In genomic region chr10:75722609-75723008, GRCh38 we compare ENCODE assay signal across 17 cellular contexts.
DNase-seq lines count a peak whose midpoint lies in the region; ATAC-seq, FAIRE-seq and TF ChIP-seq lines count a peak whose summit lies in the region.
"Had no signal": no experiment of that assay in that cellular context is flagged by ENCODE, and none has a peak within 500 bp of the region (broad histone marks: within the 10 kb centered on the region; RNA-seq: fewer than 3 reads in every experiment).

No MANE protein-coding gene starts in this region.

- BruUV-seq in HepG2 (replicated peaks; lab: Mats Ljungman, UMichigan): no TSS peak

- WGBS in right lobe of liver (ENCODE audit: insufficient coverage, low coverage, low lambda C conversion rate, missing lambda C conversion rate): 100% methylated on average over 2 of the region's 2 CpGs
- 100% methylated on average over 2 of the region's 2 CpGs for whole genome bisulfite sequencing in HepG2 (ENCODE audit: low lambda C conversion rate)
- WGBS in body of pancreas, 2 donors: 100% methylated on average over 2 of the region's 2 CpGs

- H3K4me1 ChIP-seq in right lobe of liver: peaks cover 0 to 25% (median 3%) of the 10 kb centered on the region in 4 donors
- H3K4me1 ChIP-seq in HepG2 (ENCODE audit: insufficient read depth, low read length): peaks cover 11% of the 10 kb centered on the region; the same call in 1 of the 2 replicates
- H3K4me1 ChIP-seq in body of pancreas: peaks cover 25% of the 10 kb centered on the region
- H3K4me1 ChIP-seq: HAP-1 had no signal

- H3K36me3 ChIP-seq in right lobe of liver (no peaks in the 10 kb centered on the region), HepG2 (replicated peaks in 1 of 2; ENCODE audit: control insufficient read depth in 1 of 2, insufficient read depth in 2 of 2, low read length in 2 of 2) (no peaks in the 10 kb centered on the region), body of pancreas (replicated peaks in 1 of 2; ENCODE audit: insufficient read depth in 1 of 2, low read depth in 2 of 2) (no peaks in the 10 kb centered on the region)
- H3K36me3 ChIP-seq: HAP-1 had no signal

- H3K79me2 ChIP-seq in HepG2 (ENCODE audit: insufficient read depth, low read length): no peaks in the 10 kb centered on the region

- H3K27ac ChIP-seq in right lobe of liver (no peak overlapping the region), HepG2 (ENCODE audit: extremely low read length, insufficient read depth, low read length) (no peak overlapping the region), body of pancreas (no peak overlapping the region)

- no peaks in the 10 kb centered on the region for H4K20me1 ChIP-seq in HepG2 (ENCODE audit: insufficient read depth, low read length)

- no peaks in the 10 kb centered on the region for H3K9me3 ChIP-seq in right lobe of liver
- no peaks in the 10 kb centered on the region for H3K9me3 ChIP-seq in HepG2 (ENCODE audit: low read length)
- no peaks in the 10 kb centered on the region for H3K9me3 ChIP-seq in body of pancreas
- H3K9me3 ChIP-seq: HAP-1 had no signal

- CTCF ChIA-PET in HepG2 (lab: Yijun Ruan, JAX; ENCODE audit: low intra/inter-chr PET ratio, low total read pairs): no interaction called here

- no peak overlapping the region for H3K9ac ChIP-seq in HepG2 (ENCODE audit: insufficient read depth, low read depth, low read length)

- TF ChIP-seq POLR2A in right lobe of liver (IDR thresholded peaks at IDR 0.05) (no peak), HepG2 (IDR thresholded peaks at IDR 0.05; ENCODE audit: insufficient read depth in 1 of 2, low read depth in 2 of 2, low read length in 2 of 2) (no peak), body of pancreas (IDR thresholded peaks at IDR 0.05) (no peak)

- H2AFZ ChIP-seq in HepG2 (ENCODE audit: low read length): no peak overlapping the region

- DNase-seq in right lobe of liver (no peak), HepG2 (ENCODE audit: low spot score) (no peak), body of pancreas (peak in 1 of 4 donors; percentile 13), fibroblast of mammary gland (ENCODE audit: low read depth) (peak; percentile 8), GOT3 (lab: John Stamatoyannopoulos, UW) (no peak), pons (ENCODE audit: low spot score) (no peak), left cardiac atrium (no peak)
- DNase-seq: C1 segment of cervical spinal cord; Calu3; CD4-positive, alpha-beta T cell; DMS79; HFFc6 had no signal

- TF ChIP-seq RAD21 in HepG2 (CRISPR knock-in tag; IDR thresholded peaks at IDR 0.05): no peak

- intact Hi-C loops in right lobe of liver (cut with DNase I): no loop called here
- intact Hi-C loops in HepG2 (cut with micrococcal nuclease; ENCODE audit: unreplicated experiment): no loop called here
- intact Hi-C loops in body of pancreas (cut with DNase I): no loop called here
- intact Hi-C loops in left cardiac atrium (cut with DNase I): no loop called here

- TF ChIP-seq CTCF in right lobe of liver (IDR thresholded peaks at IDR 0.05) (no peak), HepG2 (CRISPR knock-in tag; IDR thresholded peaks at IDR 0.05) (no peak), body of pancreas (IDR thresholded peaks at IDR 0.05) (no peak), fibroblast of mammary gland (conservative IDR thresholded peaks at IDR 0.05; ENCODE audit: control insufficient read depth, insufficient read depth, low read depth, low read length) (no peak)

- TF ChIP-seq EP300 in HepG2 (IDR thresholded peaks at IDR 0.05; ENCODE audit: low read depth in 2 of 2, low read length in 2 of 2) (no peak), HepG2 (CRISPR knock-in tag; IDR thresholded peaks at IDR 0.05; ENCODE audit: borderline replicate concordance) (no peak)

- ATAC-seq in right lobe of liver (peak in 3 of 4 donors; percentile 10 to 38 (median 37)), HepG2 (no peak), body of pancreas (peak; percentile 77), left cardiac atrium (no peak)
- ATAC-seq: GM12878 had no signal

- H3K4me3 ChIP-seq in right lobe of liver: no peak overlapping the region
- no peak overlapping the region for H3K4me3 ChIP-seq in HepG2 (replicated peaks in 1 of 3; ENCODE audit: insufficient read depth in 1 of 3, low read depth in 2 of 3, low read length in 3 of 3)
- H3K4me3 ChIP-seq in body of pancreas: no peak overlapping the region
- H3K4me3 ChIP-seq in fibroblast of mammary gland (ENCODE audit: control insufficient read depth, low read depth, low read length): no peak overlapping the region
- H3K4me3 ChIP-seq: GM12878, HAP-1 had no signal

- in situ Hi-C loops in HepG2 (cut with HindIII; ENCODE audit: extremely low pct_ligation_motif_present, low pct_unique_long_range_greater_than_20kb): no loop called here

- POLR2A ChIA-PET in HepG2 (lab: Yijun Ruan, JAX): no interaction called here

- H3K4me2 ChIP-seq in HepG2 (ENCODE audit: low read depth, low read length): no peak overlapping the region

- no peaks in the 10 kb centered on the region for H3K27me3 ChIP-seq in right lobe of liver
- H3K27me3 ChIP-seq in HepG2 (ENCODE audit: control insufficient read depth in 1 of 2, insufficient read depth in 2 of 2, low read length in 2 of 2): no peaks in the 10 kb centered on the region
- no peaks in the 10 kb centered on the region for H3K27me3 ChIP-seq in body of pancreas

- no peak for FAIRE-seq in HepG2 (lab: Jason Lieb, UNC)
- FAIRE-seq: A204.1, GM12878, GM19239, H1 had no signal

TF ChIP-seq in HepG2, 621 proteins besides CTCF, POLR2A, EP300 and RAD21 (continues in another document):
- TF ChIP-seq, protein P1, sequence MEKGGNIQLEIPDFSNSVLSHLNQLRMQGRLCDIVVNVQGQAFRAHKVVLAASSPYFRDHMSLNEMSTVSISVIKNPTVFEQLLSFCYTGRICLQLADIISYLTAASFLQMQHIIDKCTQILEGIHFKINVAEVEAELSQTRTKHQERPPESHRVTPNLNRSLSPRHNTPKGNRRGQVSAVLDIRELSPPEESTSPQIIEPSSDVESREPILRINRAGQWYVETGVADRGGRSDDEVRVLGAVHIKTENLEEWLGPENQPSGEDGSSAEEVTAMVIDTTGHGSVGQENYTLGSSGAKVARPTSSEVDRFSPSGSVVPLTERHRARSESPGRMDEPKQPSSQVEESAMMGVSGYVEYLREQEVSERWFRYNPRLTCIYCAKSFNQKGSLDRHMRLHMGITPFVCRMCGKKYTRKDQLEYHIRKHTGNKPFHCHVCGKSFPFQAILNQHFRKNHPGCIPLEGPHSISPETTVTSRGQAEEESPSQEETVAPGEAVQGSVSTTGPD (CRISPR knock-in tag; IDR thresholded peaks at IDR 0.05): no peak
- TF ChIP-seq ZNF496 (CRISPR knock-in tag; IDR thresholded peaks at IDR 0.05; ENCODE audit: insufficient replicate concordance): no peak
- TF ChIP-seq, protein P2, sequence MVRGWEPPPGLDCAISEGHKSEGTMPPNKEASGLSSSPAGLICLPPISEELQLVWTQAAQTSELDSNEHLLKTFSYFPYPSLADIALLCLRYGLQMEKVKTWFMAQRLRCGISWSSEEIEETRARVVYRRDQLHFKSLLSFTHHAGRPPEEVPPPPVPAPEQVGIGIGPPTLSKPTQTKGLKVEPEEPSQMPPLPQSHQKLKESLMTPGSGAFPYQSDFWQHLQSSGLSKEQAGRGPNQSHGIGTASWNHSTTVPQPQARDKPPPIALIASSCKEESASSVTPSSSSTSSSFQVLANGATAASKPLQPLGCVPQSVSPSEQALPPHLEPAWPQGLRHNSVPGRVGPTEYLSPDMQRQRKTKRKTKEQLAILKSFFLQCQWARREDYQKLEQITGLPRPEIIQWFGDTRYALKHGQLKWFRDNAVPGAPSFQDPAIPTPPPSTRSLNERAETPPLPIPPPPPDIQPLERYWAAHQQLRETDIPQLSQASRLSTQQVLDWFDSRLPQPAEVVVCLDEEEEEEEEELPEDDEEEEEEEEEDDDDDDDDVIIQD (CRISPR knock-in tag; IDR thresholded peaks at IDR 0.05; ENCODE audit: low read depth): no peak
- no peak for TF ChIP-seq PHF20 (CRISPR knock-in tag; IDR thresholded peaks at IDR 0.05)
- TF ChIP-seq CEBPB (IDR thresholded peaks at IDR 0.05; ENCODE audit: borderline replicate concordance, low read depth, low read length): no peak
- TF ChIP-seq IRF1 (CRISPR knock-in tag; IDR thresholded peaks at IDR 0.05; ENCODE audit: low read depth): no peak
- TF ChIP-seq, protein P3, sequence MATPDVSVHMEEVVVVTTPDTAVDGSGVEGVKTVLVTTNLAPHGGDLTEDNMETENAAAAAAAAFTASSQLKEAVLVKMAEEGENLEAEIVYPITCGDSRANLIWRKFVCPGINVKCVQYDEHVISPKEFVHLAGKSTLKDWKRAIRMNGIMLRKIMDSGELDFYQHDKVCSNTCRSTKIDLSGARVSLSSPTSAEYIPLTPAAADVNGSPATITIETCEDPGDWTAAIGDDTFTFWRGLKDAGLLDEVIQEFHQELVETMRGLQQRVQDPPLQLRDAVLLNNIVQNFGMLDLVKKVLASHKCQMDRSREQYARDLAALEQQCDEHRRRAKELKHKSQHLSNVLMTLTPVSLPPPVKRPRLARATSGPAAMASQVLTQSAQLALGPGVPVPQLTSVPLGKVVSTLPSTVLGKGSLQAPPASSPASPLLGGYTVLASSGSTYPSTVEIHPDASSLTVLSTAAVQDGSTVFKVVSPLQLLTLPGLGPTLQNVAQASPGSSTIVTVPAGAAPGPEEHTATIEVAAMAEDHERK (CRISPR knock-in tag; IDR thresholded peaks at IDR 0.05; ENCODE audit: low read depth): no peak
- no peak for TF ChIP-seq SRSF1 (optimal IDR thresholded peaks at IDR 0.05; ENCODE audit: low read depth, low read length)

Comparison
In these comparisons a context has a peak if more than half of its experiments do, and no peak if none do; other contexts are left out.
1. ATAC-seq: peak in right lobe of liver (3 of 4) and body of pancreas (single experiment); none in HepG2 (single experiment) and left cardiac atrium (0 of 2).